18 cellular contexts compared by ENCODE assay signal in the genomic region with DNA sequence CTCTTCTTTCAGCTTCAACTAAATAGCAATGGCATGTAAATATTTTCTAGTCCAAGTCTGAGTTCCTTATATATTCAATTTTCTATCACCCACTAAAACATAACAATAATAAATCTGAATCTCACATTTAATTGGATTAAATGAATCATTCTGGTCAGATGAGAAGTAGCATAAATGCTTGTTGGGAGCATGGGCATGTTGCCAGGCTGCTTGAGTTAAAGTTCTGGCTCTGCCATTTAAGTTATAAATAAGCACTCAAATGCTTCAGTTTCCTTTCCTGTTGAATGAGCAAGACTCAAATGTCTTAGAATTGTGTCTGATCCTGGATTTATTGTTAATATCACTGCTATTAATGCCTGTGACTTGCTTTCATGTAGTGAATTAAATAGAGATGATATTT.
DNase-seq lines count a peak whose midpoint lies in the region; ATAC-seq and TF ChIP-seq lines count a peak whose summit lies in the region.
"Had no signal": no experiment of that assay in that cellular context is flagged by ENCODE, and none has a peak within 500 bp of the region (broad histone marks: within the 10 kb centered on the region; RNA-seq: fewer than 3 reads in every experiment).

No MANE protein-coding gene starts in this region.

- DNase-seq in NCI-H1105 (lab: John Stamatoyannopoulos, UW) = peak; percentile 25
- DNase-seq in adipocyte (ENCODE audit: low read depth) = peak; percentile 39
- DNase-seq in fibroblast of the aortic adventitia (ENCODE audit: low read depth) = peak; percentile 55
- peak; percentile 30 for DNase-seq in skeletal muscle cell (ENCODE audit: low read depth)
- no peak for DNase-seq in activated CD4-positive, alpha-beta T cell treated with anti-CD3 and anti-CD28 coated beads, Interleukin-2, amount 50 U/mL, for 4 hours
- DNase-seq in NCI-H1417 (lab: John Stamatoyannopoulos, UW) = no peak
- DNase-seq: activated CD4-positive, alpha-beta T cell treated with anti-CD3 and anti-CD28 coated beads, Interleukin-2, amount 50 U/mL, for 48 hours; cortex of kidney; DMS153; HFFc6; KG1; naive B cell; NCI-H1694; NCI-H510A treated with DMSO at 0.1 percent for 48 hours; PC-9; stomach had no signal

- H3K4me3 ChIP-seq in adipocyte (ENCODE audit: low read length) (no peak overlapping the region), fibroblast of the aortic adventitia (ENCODE audit: low read depth, low read length) (no peak overlapping the region), skeletal muscle cell (ENCODE audit: low read depth, low read length) (no peak overlapping the region)
- H3K4me3 ChIP-seq: PC-9, stomach had no signal

- no peaks in the 10 kb centered on the region for H3K36me3 ChIP-seq in adipocyte (ENCODE audit: control insufficient read depth, insufficient read depth, low read length, severe bottlenecking)
- H3K36me3 ChIP-seq: stomach had no signal

- H3K9me3 ChIP-seq in adipocyte (ENCODE audit: control insufficient read depth, low read length) = no peaks in the 10 kb centered on the region

- ATAC-seq in HG03521 (IDR thresholded peaks at IDR 0.05; ENCODE audit: unreplicated experiment) = no peak
- ATAC-seq: esophagus mucosa had no signal

- H3K9ac ChIP-seq in adipocyte (ENCODE audit: low read length) = no peak overlapping the region

- H3K27me3 ChIP-seq in adipocyte (replicated peaks; ENCODE audit: control insufficient read depth, insufficient read depth, low read length) = no peaks in the 10 kb centered on the region
- H3K27me3 ChIP-seq: stomach had no signal

- TF ChIP-seq CTCF in fibroblast of the aortic adventitia (IDR thresholded peaks at IDR 0.05; ENCODE audit: insufficient read depth, low read length) = no peak

- H3K4me1 ChIP-seq in adipocyte (ENCODE audit: control insufficient read depth, insufficient read depth, low read length) = no peaks in the 10 kb centered on the region
- H3K4me1 ChIP-seq: stomach had no signal

Comparison
In these comparisons a context has a peak if more than half of its experiments do, and no peak if none do; other contexts are left out.
1. DNase-seq: peak in NCI-H1105 (single experiment), adipocyte (single experiment), fibroblast of the aortic adventitia (single experiment) and skeletal muscle cell (single experiment); none in activated CD4-positive, alpha-beta T cell treated with anti-CD3 and anti-CD28 coated beads, Interleukin-2, amount 50 U/mL, for 4 hours (0 of 2) and NCI-H1417 (0 of 3).